30 cellular contexts compared by ENCODE assay signal in genomic region chrX:144716187-144716586, GRCh38.
"Had no signal": no experiment of that assay in that cellular context is flagged by ENCODE, and none has a peak within 500 bp of the region (broad histone marks: within the 10 kb centered on the region; RNA-seq: fewer than 3 reads in every experiment).

No MANE protein-coding gene starts in this region.

- H3K27ac Mint-ChIP-seq: activated CD4-positive, alpha-beta memory T cell treated with anti-CD3 and anti-CD28 coated beads for 36 hours; activated CD4-positive, alpha-beta T cell treated with anti-CD3 and anti-CD28 coated beads for 36 hours; activated CD4-positive, alpha-beta T cell treated with anti-CD3 and anti-CD28 coated beads, Interleukin-2, amount 10 ng/mL, durations not matched to agents 24 days and 14 days; activated CD8-positive, alpha-beta memory T cell treated with anti-CD3 and anti-CD28 coated beads, Interleukin-2, amount 10 ng/mL, durations not matched to agents 7 days and 5 days; activated CD8-positive, alpha-beta T cell treated with anti-CD3 and anti-CD28 coated beads, Interleukin-2, amount 10 ng/mL, durations not matched to agents 7 days and 5 days; activated naive CD4-positive, alpha-beta T cell treated with anti-CD3 and anti-CD28 coated beads, Interleukin-2, amount 10 ng/mL, durations not matched to agents 7 days and 5 days; activated naive CD4-positive, alpha-beta T cell treated with anti-CD3 and anti-CD28 coated beads, Interleukin-2, amount 50 U/mL, for 72 hours; activated naive CD8-positive, alpha-beta T cell treated with anti-CD3 and anti-CD28 coated beads, Interleukin-2, amount 10 ng/mL, durations not matched to agents 7 days and 5 days; activated T-helper 1 cell treated with anti-CD3 and anti-CD28 coated beads, Interleukin-12 subunit alpha, Interleukin-12 subunit beta, Interleukin-2, Interleukin-4 antibody, amounts not matched to agents 30 ng/mL and 10 ng/mL and 1 ng/mL, durations not matched to agents 14 hours and 24 hours and 36 hours; effector memory CD8-positive, alpha-beta T cell had no signal

- H3K27me3 Mint-ChIP-seq: activated CD4-positive, alpha-beta memory T cell treated with anti-CD3 and anti-CD28 coated beads for 36 hours; activated CD4-positive, alpha-beta T cell treated with anti-CD3 and anti-CD28 coated beads for 36 hours; activated CD4-positive, alpha-beta T cell treated with anti-CD3 and anti-CD28 coated beads, Interleukin-2, amount 10 ng/mL, durations not matched to agents 24 days and 14 days; activated CD8-positive, alpha-beta memory T cell treated with anti-CD3 and anti-CD28 coated beads, Interleukin-2, amount 10 ng/mL, durations not matched to agents 7 days and 5 days; activated naive CD4-positive, alpha-beta T cell treated with anti-CD3 and anti-CD28 coated beads, Interleukin-2, amount 10 ng/mL, durations not matched to agents 7 days and 5 days; activated naive CD8-positive, alpha-beta T cell treated with anti-CD3 and anti-CD28 coated beads, Interleukin-2, amount 10 ng/mL, durations not matched to agents 7 days and 5 days; effector memory CD8-positive, alpha-beta T cell had no signal

- H3K4me1 Mint-ChIP-seq: activated CD4-positive, alpha-beta T cell treated with anti-CD3 and anti-CD28 coated beads for 36 hours; activated CD4-positive, alpha-beta T cell treated with anti-CD3 and anti-CD28 coated beads, Interleukin-2, amount 10 ng/mL, durations not matched to agents 24 days and 14 days; activated CD8-positive, alpha-beta memory T cell treated with anti-CD3 and anti-CD28 coated beads, Interleukin-2, amount 10 ng/mL, durations not matched to agents 7 days and 5 days; activated naive CD4-positive, alpha-beta T cell treated with anti-CD3 and anti-CD28 coated beads, Interleukin-2, amount 10 ng/mL, durations not matched to agents 7 days and 5 days; activated naive CD8-positive, alpha-beta T cell treated with anti-CD3 and anti-CD28 coated beads, Interleukin-2, amount 10 ng/mL, durations not matched to agents 7 days and 5 days had no signal

- H3K4me1 ChIP-seq: ascending aorta, esophagus muscularis mucosa, foreskin keratinocyte, gastrocnemius medialis, heart left ventricle had no signal

- H3K4me3 Mint-ChIP-seq: activated CD4-positive, alpha-beta memory T cell treated with anti-CD3 and anti-CD28 coated beads for 36 hours; activated CD4-positive, alpha-beta T cell treated with anti-CD3 and anti-CD28 coated beads for 36 hours; activated CD4-positive, alpha-beta T cell treated with anti-CD3 and anti-CD28 coated beads, Interleukin-2, amount 10 ng/mL, durations not matched to agents 24 days and 14 days; activated CD8-positive, alpha-beta memory T cell treated with anti-CD3 and anti-CD28 coated beads, Interleukin-2, amount 10 ng/mL, durations not matched to agents 7 days and 5 days; activated CD8-positive, alpha-beta T cell treated with anti-CD3 and anti-CD28 coated beads, Interleukin-2, amount 10 ng/mL, durations not matched to agents 7 days and 5 days; activated naive CD4-positive, alpha-beta T cell treated with anti-CD3 and anti-CD28 coated beads, Interleukin-2, amount 10 ng/mL, durations not matched to agents 7 days and 5 days; activated naive CD8-positive, alpha-beta T cell treated with anti-CD3 and anti-CD28 coated beads, Interleukin-2, amount 10 ng/mL, durations not matched to agents 7 days and 5 days; activated T-helper 1 cell treated with anti-CD3 and anti-CD28 coated beads, Interleukin-12 subunit alpha, Interleukin-12 subunit beta, Interleukin-2, Interleukin-4 antibody, amounts not matched to agents 30 ng/mL and 10 ng/mL and 1 ng/mL, durations not matched to agents 14 hours and 24 hours and 36 hours; effector memory CD8-positive, alpha-beta T cell had no signal

- H3K27me3 ChIP-seq: ascending aorta, brain microvascular endothelial cell, esophagus muscularis mucosa, foreskin keratinocyte, gastrocnemius medialis, heart left ventricle had no signal

- H3K9me3 Mint-ChIP-seq: activated CD4-positive, alpha-beta memory T cell treated with anti-CD3 and anti-CD28 coated beads for 36 hours; activated CD4-positive, alpha-beta T cell treated with anti-CD3 and anti-CD28 coated beads, Interleukin-2, amount 10 ng/mL, durations not matched to agents 24 days and 14 days; activated naive CD4-positive, alpha-beta T cell treated with anti-CD3 and anti-CD28 coated beads, Interleukin-2, amount 10 ng/mL, durations not matched to agents 7 days and 5 days; activated naive CD8-positive, alpha-beta T cell treated with anti-CD3 and anti-CD28 coated beads, Interleukin-2, amount 10 ng/mL, durations not matched to agents 7 days and 5 days had no signal

- H3K27ac ChIP-seq: ascending aorta, brain microvascular endothelial cell, esophagus muscularis mucosa, foreskin keratinocyte, gastrocnemius medialis, heart left ventricle had no signal

- ATAC-seq: activated CD4-positive, alpha-beta T cell treated with anti-CD3 and anti-CD28 coated beads for 36 hours; activated CD8-positive, alpha-beta memory T cell treated with anti-CD3 and anti-CD28 coated beads, Interleukin-2, amount 10 ng/mL, durations not matched to agents 7 days and 5 days; activated CD8-positive, alpha-beta T cell treated with anti-CD3 and anti-CD28 coated beads, Interleukin-2, amount 10 ng/mL, durations not matched to agents 7 days and 5 days; activated naive CD4-positive, alpha-beta T cell treated with anti-CD3 and anti-CD28 coated beads, Interleukin-2, amount 50 U/mL, for 72 hours; effector memory CD8-positive, alpha-beta T cell; foreskin keratinocyte; heart left ventricle had no signal

- H3K9me3 ChIP-seq: ascending aorta, esophagus muscularis mucosa, gastrocnemius medialis, heart left ventricle had no signal

- H3K36me3 Mint-ChIP-seq: activated CD4-positive, alpha-beta memory T cell treated with anti-CD3 and anti-CD28 coated beads for 36 hours; activated CD8-positive, alpha-beta memory T cell treated with anti-CD3 and anti-CD28 coated beads, Interleukin-2, amount 10 ng/mL, durations not matched to agents 7 days and 5 days; activated naive CD4-positive, alpha-beta T cell treated with anti-CD3 and anti-CD28 coated beads, Interleukin-2, amount 10 ng/mL, durations not matched to agents 7 days and 5 days; activated naive CD4-positive, alpha-beta T cell treated with anti-CD3 and anti-CD28 coated beads, Interleukin-2, amount 50 U/mL, for 72 hours; activated naive CD8-positive, alpha-beta T cell treated with anti-CD3 and anti-CD28 coated beads, Interleukin-2, amount 10 ng/mL, durations not matched to agents 7 days and 5 days had no signal

- H3K4me3 ChIP-seq: ascending aorta, esophagus muscularis mucosa, gastrocnemius medialis, heart left ventricle had no signal

- H3K36me3 ChIP-seq: ascending aorta, brain microvascular endothelial cell, esophagus muscularis mucosa, gastrocnemius medialis, heart left ventricle had no signal

- DNase-seq: activated CD4-positive, alpha-beta memory T cell treated with anti-CD3 and anti-CD28 coated beads for 36 hours; activated CD4-positive, alpha-beta T cell treated with anti-CD3 and anti-CD28 coated beads for 36 hours; activated CD4-positive, alpha-beta T cell treated with anti-CD3 and anti-CD28 coated beads, Interleukin-2, amount 10 ng/mL, durations not matched to agents 24 days and 14 days; activated CD4-positive, CD25-positive, alpha-beta regulatory T cell; activated CD4-positive, CD25-positive, alpha-beta regulatory T cell treated with anti-CD3 and anti-CD28 coated beads, Interleukin-2, amount 50 U/mL, for 72 hours; activated CD8-positive, alpha-beta memory T cell treated with anti-CD3 and anti-CD28 coated beads, Interleukin-2, amount 10 ng/mL, durations not matched to agents 7 days and 5 days; activated CD8-positive, alpha-beta memory T cell treated with anti-CD3 and anti-CD28 coated beads, Interleukin-2, amount 50 U/mL, for 4 hours; activated CD8-positive, alpha-beta T cell treated with anti-CD3 and anti-CD28 coated beads, Interleukin-2, amount 10 ng/mL, durations not matched to agents 7 days and 5 days; activated gamma-delta T cell; activated naive CD4-positive, alpha-beta T cell; activated naive CD4-positive, alpha-beta T cell treated with anti-CD3 and anti-CD28 coated beads, Interleukin-2, amount 10 ng/mL, durations not matched to agents 7 days and 5 days; activated naive CD8-positive, alpha-beta T cell treated with anti-CD3 and anti-CD28 coated beads, Interleukin-2, amount 10 ng/mL, durations not matched to agents 7 days and 5 days; activated T-cell treated with anti-CD3 and anti-CD28 coated beads, Interleukin-2, amount 50 U/mL, for 1 hour; activated T-cell treated with anti-CD3 and anti-CD28 coated beads, Interleukin-2, amount 50 U/mL, for 48 hours; brain microvascular endothelial cell; caudate nucleus; cortex of kidney; dermis blood vessel endothelial cell; effector CD4-positive, alpha-beta T cell; effector memory CD8-positive, alpha-beta T cell; erythroblast; foreskin keratinocyte; gastrocnemius medialis; glutamatergic neuron; heart left ventricle; T-helper 2 cell had no signal
